Comparison of ENCODE assay signal across 8 cellular contexts in the genomic region with DNA sequence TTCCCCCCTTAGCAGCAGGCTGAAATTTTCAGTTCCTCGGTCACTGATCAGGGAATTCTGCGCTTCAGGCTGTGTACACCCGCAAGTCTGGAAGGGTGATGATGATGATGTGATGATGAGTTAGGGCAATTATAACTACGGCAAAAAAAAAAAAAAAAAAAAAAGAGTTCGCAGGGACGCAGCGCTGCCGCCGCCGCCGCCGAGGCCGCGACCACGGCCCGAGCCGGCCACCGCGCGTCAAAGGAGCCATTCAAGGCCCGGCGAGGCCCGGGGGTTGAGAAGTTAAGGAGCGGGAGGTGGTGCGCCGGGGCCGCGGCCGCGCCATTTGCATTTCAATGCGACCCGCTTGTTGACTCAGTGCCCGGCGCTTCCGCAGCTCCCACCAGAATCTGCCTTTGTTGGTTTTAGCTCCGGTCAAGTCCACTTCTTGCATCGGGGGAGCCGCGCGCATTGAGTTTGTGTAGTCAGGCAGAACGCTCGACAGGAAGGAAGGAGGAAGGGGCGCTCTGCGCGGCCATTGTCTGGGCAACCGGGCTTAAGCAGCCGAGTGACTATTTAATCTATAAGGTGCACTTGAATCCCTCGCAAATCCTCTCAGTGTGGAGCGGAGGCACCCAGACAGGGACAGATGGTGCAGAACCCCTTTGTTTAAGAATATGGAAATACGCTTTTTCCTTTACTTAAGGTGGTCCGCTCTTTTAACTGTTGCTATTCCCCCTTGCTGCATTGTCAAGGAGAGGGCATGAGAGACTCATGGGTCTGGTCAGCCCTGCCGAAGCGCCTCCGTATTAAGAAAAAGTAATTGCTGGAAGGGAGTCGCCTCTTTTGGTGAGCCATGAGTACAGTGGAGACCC.
A peak's percentile ranks its signal among the peaks of the same experiment; 100 is the strongest.
DNase-seq lines count a peak whose midpoint lies in the region; ATAC-seq and TF ChIP-seq lines count a peak whose summit lies in the region.

No MANE protein-coding gene starts in this region.

- H3K36me3 Mint-ChIP-seq in HFFc6 (ENCODE audit: low read depth): no peaks in the 10 kb centered on the region
- peaks cover 0 to 15% of the 10 kb centered on the region in 2 donors for H3K36me3 Mint-ChIP-seq in activated naive CD4-positive, alpha-beta T cell treated with anti-CD3 and anti-CD28 coated beads, Interleukin-2, amount 50 U/mL, for 72 hours

- H3K36me3 ChIP-seq in neural cell (ENCODE audit: insufficient read depth, low read length): no peaks in the 10 kb centered on the region

- TF ChIP-seq CTCF in HFFc6 (IDR thresholded peaks at IDR 0.05): no peak
- no peak for TF ChIP-seq CTCF in neural cell (IDR thresholded peaks at IDR 0.05; ENCODE audit: poor library complexity, severe bottlenecking)

- no peak for TF ChIP-seq EP300 in neural cell (conservative IDR thresholded peaks at IDR 0.05; ENCODE audit: poor library complexity, severe bottlenecking)

- no peaks in the 10 kb centered on the region for H4K20me1 ChIP-seq in neural cell (ENCODE audit: insufficient read depth)

- peak overlapping the region; percentile 63 for H2AFZ ChIP-seq in neural cell (ENCODE audit: low read depth, low read length)

- peak overlapping the region; percentile 26 for H3K4me2 ChIP-seq in neural cell (ENCODE audit: low read length)

- H3K27me3 ChIP-seq in neural cell (ENCODE audit: insufficient read depth, low read depth, low read length): peaks cover 8% of the 10 kb centered on the region

- no peaks in the 10 kb centered on the region for H3K79me2 ChIP-seq in neural cell (replicated peaks; ENCODE audit: insufficient read depth, low read length)

- no peak overlapping the region for H3K27ac Mint-ChIP-seq in HFFc6
- H3K27ac Mint-ChIP-seq in activated naive CD4-positive, alpha-beta T cell treated with anti-CD3 and anti-CD28 coated beads, Interleukin-2, amount 50 U/mL, for 72 hours: peak overlapping the region in 1 of 2 donors; percentile 44

- peaks cover 15% of the 10 kb centered on the region for H3K4me1 Mint-ChIP-seq in HFFc6 (ENCODE audit: low read depth)

- H3K27me3 Mint-ChIP-seq in HFFc6 (ENCODE audit: insufficient read depth): peaks cover 11% of the 10 kb centered on the region

- H3K4me3 Mint-ChIP-seq in HFFc6: peak overlapping the region; percentile 87

- DNase-seq in HFFc6 (no peak), NCI-H2227 (lab: John Stamatoyannopoulos, UW; ENCODE audit: unreplicated experiment) (peak; percentile 68), glomerular endothelial cell (ENCODE audit: extremely low read depth, low read depth, low spot score) (peak; percentile 31), GM19240 (ENCODE audit: insufficient read length, low spot score) (no peak)
- peak in 1 of 2 donors; percentile 11 for DNase-seq in activated naive CD4-positive, alpha-beta T cell treated with anti-CD3 and anti-CD28 coated beads, Interleukin-2, amount 50 U/mL, for 72 hours (ENCODE audit: low spot score in 2 of 2)

- TF ChIP-seq RAD21 in neural cell (conservative IDR thresholded peaks at IDR 0.05): peak; percentile 18

- peak overlapping the region; percentile 67 for H3K9ac ChIP-seq in neural cell (ENCODE audit: low read length)

- no peaks in the 10 kb centered on the region for H3K9me3 ChIP-seq in neural cell (ENCODE audit: low read length)

- peak; percentile 64 to 65 for ATAC-seq in activated naive CD4-positive, alpha-beta T cell treated with anti-CD3 and anti-CD28 coated beads, Interleukin-2, amount 50 U/mL, for 72 hours
- no peak for ATAC-seq in HG03469 (IDR thresholded peaks at IDR 0.05; ENCODE audit: unreplicated experiment)

- H3K9me3 Mint-ChIP-seq in HFFc6: peaks cover 2% of the 10 kb centered on the region; the same call in 1 of the 2 replicates
- H3K9me3 Mint-ChIP-seq in activated naive CD4-positive, alpha-beta T cell treated with anti-CD3 and anti-CD28 coated beads, Interleukin-2, amount 50 U/mL, for 72 hours: peaks cover 0 to 11% of the 10 kb centered on the region in 2 donors

- peak overlapping the region; percentile 23 for H3K27ac ChIP-seq in neural cell (ENCODE audit: low read length)

- no peaks in the 10 kb centered on the region for H3K9me2 ChIP-seq in neural cell (ENCODE audit: insufficient read depth, low read length)

- H3F3A ChIP-seq in neural cell (ENCODE audit: insufficient read depth, low read length, poor library complexity, severe bottlenecking): no peaks in the 10 kb centered on the region

- H3K4me3 ChIP-seq in GM08714 (ENCODE audit: low read length) (peak overlapping the region; percentile 28; the same call in 1 of the 2 replicates), neural cell (ENCODE audit: low read length) (peak overlapping the region; percentile 79)

TF ChIP-seq in neural cell, 6 proteins besides CTCF, POLR2A, EP300 and RAD21:
- TF ChIP-seq, protein P1, sequence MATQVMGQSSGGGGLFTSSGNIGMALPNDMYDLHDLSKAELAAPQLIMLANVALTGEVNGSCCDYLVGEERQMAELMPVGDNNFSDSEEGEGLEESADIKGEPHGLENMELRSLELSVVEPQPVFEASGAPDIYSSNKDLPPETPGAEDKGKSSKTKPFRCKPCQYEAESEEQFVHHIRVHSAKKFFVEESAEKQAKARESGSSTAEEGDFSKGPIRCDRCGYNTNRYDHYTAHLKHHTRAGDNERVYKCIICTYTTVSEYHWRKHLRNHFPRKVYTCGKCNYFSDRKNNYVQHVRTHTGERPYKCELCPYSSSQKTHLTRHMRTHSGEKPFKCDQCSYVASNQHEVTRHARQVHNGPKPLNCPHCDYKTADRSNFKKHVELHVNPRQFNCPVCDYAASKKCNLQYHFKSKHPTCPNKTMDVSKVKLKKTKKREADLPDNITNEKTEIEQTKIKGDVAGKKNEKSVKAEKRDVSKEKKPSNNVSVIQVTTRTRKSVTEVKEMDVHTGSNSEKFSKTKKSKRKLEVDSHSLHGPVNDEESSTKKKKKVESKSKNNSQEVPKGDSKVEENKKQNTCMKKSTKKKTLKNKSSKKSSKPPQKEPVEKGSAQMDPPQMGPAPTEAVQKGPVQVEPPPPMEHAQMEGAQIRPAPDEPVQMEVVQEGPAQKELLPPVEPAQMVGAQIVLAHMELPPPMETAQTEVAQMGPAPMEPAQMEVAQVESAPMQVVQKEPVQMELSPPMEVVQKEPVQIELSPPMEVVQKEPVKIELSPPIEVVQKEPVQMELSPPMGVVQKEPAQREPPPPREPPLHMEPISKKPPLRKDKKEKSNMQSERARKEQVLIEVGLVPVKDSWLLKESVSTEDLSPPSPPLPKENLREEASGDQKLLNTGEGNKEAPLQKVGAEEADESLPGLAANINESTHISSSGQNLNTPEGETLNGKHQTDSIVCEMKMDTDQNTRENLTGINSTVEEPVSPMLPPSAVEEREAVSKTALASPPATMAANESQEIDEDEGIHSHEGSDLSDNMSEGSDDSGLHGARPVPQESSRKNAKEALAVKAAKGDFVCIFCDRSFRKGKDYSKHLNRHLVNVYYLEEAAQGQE (IDR thresholded peaks at IDR 0.05; ENCODE audit: borderline replicate concordance): no peak
- TF ChIP-seq SMC3 (conservative IDR thresholded peaks at IDR 0.05; ENCODE audit: poor library complexity) (peak; percentile 25), MXI1 (conservative IDR thresholded peaks at IDR 0.05; ENCODE audit: poor library complexity, severe bottlenecking) (peak; percentile 28)

Comparison
In these comparisons a context has a peak if more than half of its experiments do, and no peak if none do; other contexts are left out.
1. DNase-seq: peak in NCI-H2227 (single experiment) and glomerular endothelial cell (single experiment); none in HFFc6 (single experiment) and GM19240 (single experiment).